Comparison of ENCODE assay signal across 10 cellular contexts in the genomic region with DNA sequence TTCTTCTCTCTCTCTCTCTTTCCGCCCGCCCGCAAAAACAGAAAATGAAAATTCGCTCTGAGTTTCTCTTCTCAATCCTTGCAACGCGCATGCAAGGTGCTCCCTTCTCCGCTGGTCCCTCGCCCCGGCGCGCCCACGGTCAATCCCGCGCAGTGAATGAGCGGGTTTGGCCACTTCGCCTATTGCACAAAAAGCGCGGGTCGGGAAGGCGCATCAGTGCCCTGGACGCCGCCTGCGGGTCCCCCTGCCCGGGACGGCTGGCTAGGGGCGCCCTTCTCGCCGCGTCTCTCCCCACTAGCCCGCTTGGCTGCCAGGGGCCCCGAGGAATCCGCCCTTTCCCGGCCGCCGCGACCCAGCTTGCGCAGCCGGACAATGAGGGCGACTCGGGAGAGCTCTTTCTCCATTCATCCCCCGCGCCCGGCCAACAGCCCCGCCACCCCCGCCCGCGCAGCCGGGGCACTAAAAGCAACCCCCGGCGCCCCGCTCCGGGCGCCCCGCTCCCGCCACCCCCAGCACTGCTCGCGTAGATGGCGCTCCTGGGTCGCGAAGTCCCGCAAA. TPM values are rescaled to one million over a fixed set of nuclear protein-coding genes. Genes with fewer than 3 reads are reported as not detected.
DNase-seq lines count a peak whose midpoint lies in the region; FAIRE-seq and TF ChIP-seq lines count a peak whose summit lies in the region.
"Had no signal": no experiment of that assay in that cellular context is flagged by ENCODE, and none has a peak within 500 bp of the region (broad histone marks: within the 10 kb centered on the region; RNA-seq: fewer than 3 reads in every experiment).

No MANE protein-coding gene starts in this region.

- H3K4me3 ChIP-seq in testis (peak overlapping the region; percentile 58 to 63), small intestine (ENCODE audit: low read depth in 1 of 2, low read length in 2 of 2) (peak overlapping the region in 1 of 2 donors; percentile 40)

- TF ChIP-seq POLR2A in testis (IDR thresholded peaks at IDR 0.05): no peak

- no peaks in the 10 kb centered on the region for H3K36me3 Mint-ChIP-seq in MCF 10A (ENCODE audit: insufficient read depth, unreplicated experiment)

- FAIRE-seq in small intestine (lab: Jason Lieb, UNC): no peak

- peaks cover 16% of the 10 kb centered on the region for H3K27me3 Mint-ChIP-seq in MCF 10A (ENCODE audit: insufficient read depth, unreplicated experiment)

- CTCF ChIA-PET in MCF 10A (lab: Yijun Ruan, JAX): no interaction called here

- POLR2A ChIA-PET in MCF 10A (lab: Yijun Ruan, JAX): no interaction called here

- DNase-seq in NCI-H748 (lab: John Stamatoyannopoulos, UW; ENCODE audit: unreplicated experiment) (peak; percentile 39), NCI-H748 treated with DMSO at 0.1 percent for 48 hours (lab: John Stamatoyannopoulos, UW) (no peak), MCF 10A (ENCODE audit: unreplicated experiment) (no peak), left kidney (ENCODE audit: low read depth, low spot score) (peak; percentile 77), testis (no peak), middle frontal gyrus (ENCODE audit: extremely low spot score, low spot score) (no peak), CD1c-positive myeloid dendritic cell (ENCODE audit: extremely low spot score) (no peak), small intestine (no peak)
- DNase-seq: activated naive CD4-positive, alpha-beta T cell treated with anti-CD3 and anti-CD28 coated beads, Interleukin-2, amount 50 U/mL, for 16 hours; NCI-H1694 had no signal

- no TSS peak for BruUV-seq in MCF 10A (replicated peaks; lab: Mats Ljungman, UMichigan)

- H3K36me3 ChIP-seq in testis (ENCODE audit: low read depth, missing control alignments): no peaks in the 10 kb centered on the region
- H3K36me3 ChIP-seq in small intestine (ENCODE audit: control insufficient read depth in 2 of 2, insufficient read depth in 2 of 2, low read length in 2 of 2): no peaks in the 10 kb centered on the region

- intact Hi-C loops in MCF 10A (cut with micrococcal nuclease) (no loop called here), testis (cut with DNase I; ENCODE audit: low total_unique reads) (no loop called here)

- H3K4me1 Mint-ChIP-seq in MCF 10A (ENCODE audit: insufficient read depth, unreplicated experiment): peaks cover 11% of the 10 kb centered on the region

- 3 to 4% methylated on average over 23 to 46 of the region's 61 CpGs for WGBS in testis, 2 donors
- WGBS in small intestine, 3 donors: 0 to 4% (median 1%) methylated on average over 50 to 61 of the region's 61 CpGs

- no peaks in the 10 kb centered on the region for H3K9me3 ChIP-seq in testis
- H3K9me3 ChIP-seq in small intestine (ENCODE audit: control insufficient read depth, low read depth): no peaks in the 10 kb centered on the region

- TF ChIP-seq CTCF in MCF 10A (IDR thresholded peaks at IDR 0.05; ENCODE audit: unreplicated experiment): no peak
- no peak for TF ChIP-seq CTCF in testis (IDR thresholded peaks at IDR 0.05)

- H3K27ac Mint-ChIP-seq in MCF 10A (ENCODE audit: low read depth, unreplicated experiment): no peak overlapping the region

- H3K4me3 Mint-ChIP-seq in MCF 10A (ENCODE audit: unreplicated experiment): peak overlapping the region; percentile 76

- no peaks in the 10 kb centered on the region for H3K4me1 ChIP-seq in testis
- H3K4me1 ChIP-seq in small intestine (ENCODE audit: control insufficient read depth in 2 of 2, insufficient read depth in 1 of 2, low read depth in 1 of 2, low read length in 1 of 2): no peaks in the 10 kb centered on the region

- H3K9me3 Mint-ChIP-seq in MCF 10A (ENCODE audit: unreplicated experiment): no peaks in the 10 kb centered on the region

- H3K27me3 ChIP-seq in testis (no peaks in the 10 kb centered on the region), small intestine (ENCODE audit: control insufficient read depth in 2 of 2, insufficient read depth in 2 of 2, low read length in 2 of 2) (peaks cover 10 to 15% of the 10 kb centered on the region in 2 donors)

- H3K27ac ChIP-seq in testis (peak overlapping the region; percentile 53 to 64), small intestine (ENCODE audit: low read depth in 1 of 2, low read length in 1 of 2) (no peak overlapping the region)

RNA-seq across cellular contexts. Expression of a gene that starts 0.7 kb away (rescaled TPM):
- total RNA-seq in MCF 10A (2022): 9.6 and 11.3 TPM in 2 replicates
- 100 to 1,000 TPM; 141 to 146 TPM for total RNA-seq in testis
- 35.7 TPM for polyA plus RNA-seq in testis (ENCODE audit: insufficient read depth, low read depth, low replicate concordance)
- 1 to 10 TPM in 2 of 3 donors, under 1 TPM in 1; 0.40 to 5.7 (median 4.2) TPM for polyA plus RNA-seq in small intestine

Comparison
In these comparisons a context has a peak if more than half of its experiments do, and no peak if none do; other contexts are left out.
1. DNase-seq: peak in NCI-H748 (single experiment) and left kidney (single experiment); none in NCI-H748 treated with DMSO at 0.1 percent for 48 hours (single experiment), MCF 10A (single experiment), testis (single experiment), middle frontal gyrus (single experiment), CD1c-positive myeloid dendritic cell (single experiment) and small intestine (single experiment).
2. H3K27ac ChIP-seq: peak in testis (2 of 2); none in small intestine (0 of 2).
3. RNA of a gene that starts 0.7 kb away (total RNA-seq): 141 to 146 TPM in testis; 9.6 to 11.3 TPM in MCF 10A; every median in the first group is over 10 times any median in the second.